Comparison of ENCODE assay signal across 8 cellular contexts in the genomic region with DNA sequence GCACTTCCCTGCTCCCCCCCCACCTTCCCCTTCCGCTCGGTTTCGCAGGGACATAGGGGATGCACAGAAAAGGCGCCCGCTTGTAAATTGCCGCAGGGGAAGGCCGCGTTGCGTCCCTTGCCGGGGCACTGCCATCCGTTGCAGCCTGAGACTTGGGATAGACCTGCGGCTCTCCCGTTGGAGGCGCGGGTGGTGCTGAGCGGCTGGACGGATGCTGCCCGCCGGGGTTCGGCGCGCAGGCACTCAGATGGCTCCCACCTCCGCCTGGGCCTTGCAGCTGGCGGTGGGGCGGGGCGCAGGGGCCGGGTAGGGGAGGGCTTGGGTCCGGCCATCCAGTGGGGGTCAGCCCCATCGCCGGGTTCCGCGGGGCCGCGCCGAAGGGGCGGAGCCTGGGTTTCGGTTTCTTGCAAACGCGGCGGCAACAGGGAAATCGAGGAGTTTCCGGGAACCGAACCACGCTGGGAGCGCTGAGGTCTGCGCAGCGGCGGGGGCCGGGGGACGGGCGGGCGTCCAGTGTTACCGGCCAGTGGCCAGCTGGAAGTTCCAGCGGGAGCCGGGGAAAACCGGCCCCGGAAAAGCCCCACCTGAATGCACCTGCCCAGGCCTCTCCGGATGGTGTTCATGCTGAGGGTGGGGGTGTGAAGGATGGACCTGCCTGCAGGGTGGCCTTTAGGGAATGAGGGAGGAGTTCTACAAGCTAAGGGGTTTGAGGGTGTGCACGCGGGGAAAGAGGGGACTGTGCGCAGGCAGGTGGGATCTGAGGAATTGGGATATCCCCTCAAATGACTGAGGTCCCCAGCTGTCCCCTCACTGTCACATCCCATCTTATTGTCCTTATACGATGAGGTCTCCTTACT. TPM values are rescaled to one million over a fixed set of nuclear protein-coding genes. Genes with fewer than 3 reads are reported as not detected.
DNase-seq lines count a peak whose midpoint lies in the region; ATAC-seq, FAIRE-seq and TF ChIP-seq lines count a peak whose summit lies in the region.

No MANE protein-coding gene starts in this region.

- TF ChIP-seq POLR2A in GM19099 (IDR thresholded peaks at IDR 0.05; ENCODE audit: extremely low read depth, insufficient read length, low read depth) (peak; percentile 84), Peyer's patch (IDR thresholded peaks at IDR 0.05) (peak; percentile 53 to 55)

- H3K4me1 Mint-ChIP-seq in CD14-positive monocyte: peaks cover 68% of the 10 kb centered on the region
- peaks cover 70% of the 10 kb centered on the region for H3K4me1 Mint-ChIP-seq in activated naive CD4-positive, alpha-beta T cell treated with anti-CD3 and anti-CD28 coated beads, Interleukin-2, amount 50 U/mL, for 24 hours

- H3K4me3 ChIP-seq in Peyer's patch: peak overlapping the region; percentile 57 to 74 (median 67)
- H3K4me3 ChIP-seq in neuron (ENCODE audit: low read length): peak overlapping the region; percentile 48

- peak overlapping the region; percentile 93 to 99 (median 97) for H3K27ac ChIP-seq in Peyer's patch

- H3K36me3 Mint-ChIP-seq in CD14-positive monocyte: peaks cover 0 to 3% of the 10 kb centered on the region in 2 donors
- H3K36me3 Mint-ChIP-seq in activated naive CD4-positive, alpha-beta T cell treated with anti-CD3 and anti-CD28 coated beads, Interleukin-2, amount 50 U/mL, for 24 hours: no peaks in the 10 kb centered on the region

- intact Hi-C loops in CD14-positive monocyte (cut with micrococcal nuclease): loop anchor here (5.0 to 10.0 kb wide), 2 partner anchors 35 to 202 kb away; a partner anchor contains a TSS

- DNase-seq in CD14-positive monocyte (ENCODE audit: low spot score) (peak; percentile 75), Peyer's patch (peak; percentile 90 to 95 (median 94)), germinal center (ENCODE audit: low spot score) (peak; percentile 76), urothelium cell line (ENCODE audit: low spot score) (peak; percentile 63)

- H3K27ac Mint-ChIP-seq in CD14-positive monocyte: peak overlapping the region; percentile 92 to 97 (median 96)
- peak overlapping the region; percentile 95 for H3K27ac Mint-ChIP-seq in activated naive CD4-positive, alpha-beta T cell treated with anti-CD3 and anti-CD28 coated beads, Interleukin-2, amount 50 U/mL, for 24 hours

- H3K9me3 Mint-ChIP-seq in CD14-positive monocyte: peaks cover 0 to 3% (median 0%) of the 10 kb centered on the region in 7 donors
- no peaks in the 10 kb centered on the region for H3K9me3 Mint-ChIP-seq in activated naive CD4-positive, alpha-beta T cell treated with anti-CD3 and anti-CD28 coated beads, Interleukin-2, amount 50 U/mL, for 24 hours

- no peaks in the 10 kb centered on the region for H3K9me3 ChIP-seq in Peyer's patch
- H3K9me3 ChIP-seq in neuron (ENCODE audit: low read length): no peaks in the 10 kb centered on the region

- H3K27me3 ChIP-seq in Peyer's patch (no peaks in the 10 kb centered on the region), neuron (ENCODE audit: insufficient read depth, low read length) (peaks cover 15% of the 10 kb centered on the region)

- H3K4me1 ChIP-seq in Peyer's patch: peaks cover 11 to 66% (median 24%) of the 10 kb centered on the region in 4 donors
- peaks cover 12% of the 10 kb centered on the region for H3K4me1 ChIP-seq in neuron (ENCODE audit: insufficient read depth, low read length)

- H3K4me3 Mint-ChIP-seq in CD14-positive monocyte: peak overlapping the region; percentile 88 to 90
- peak overlapping the region; percentile 85 for H3K4me3 Mint-ChIP-seq in activated naive CD4-positive, alpha-beta T cell treated with anti-CD3 and anti-CD28 coated beads, Interleukin-2, amount 50 U/mL, for 24 hours

- ATAC-seq in HG03196 (IDR thresholded peaks at IDR 0.05; ENCODE audit: unreplicated experiment): peak; percentile 38

- no peaks in the 10 kb centered on the region for H3K36me3 ChIP-seq in Peyer's patch
- H3K36me3 ChIP-seq in neuron (ENCODE audit: insufficient read depth, low read length): no peaks in the 10 kb centered on the region

- peak overlapping the region; percentile 71 for H2AFZ ChIP-seq in neuron (ENCODE audit: low read depth, low read length)

- TF ChIP-seq CTCF in CD14-positive monocyte (IDR thresholded peaks at IDR 0.05) (no peak), Peyer's patch (IDR thresholded peaks at IDR 0.05) (peak in 1 of 6 experiments; percentile 1)

- H3K27me3 Mint-ChIP-seq in CD14-positive monocyte (ENCODE audit: low read depth in 3 of 3): peaks cover 0 to 2% (median 0%) of the 10 kb centered on the region in 3 donors
- H3K27me3 Mint-ChIP-seq in activated naive CD4-positive, alpha-beta T cell treated with anti-CD3 and anti-CD28 coated beads, Interleukin-2, amount 50 U/mL, for 24 hours: no peaks in the 10 kb centered on the region

- no peak for FAIRE-seq in urothelium cell line (lab: Jason Lieb, UNC)

RNA-seq across cellular contexts. Expression of a gene that starts 6.3 kb away (rescaled TPM):
- 100 to 1,000 TPM; 125 to 129 TPM for polyA plus RNA-seq in CD14-positive monocyte
- 100 to 1,000 TPM in 3 of 4 donors, 10 to 100 TPM in 1; 92.7 to 152 (median 122) TPM for total RNA-seq in Peyer's patch

RNA-seq across cellular contexts. Expression of a gene that starts 46.5 kb away (rescaled TPM):
- polyA plus RNA-seq in CD14-positive monocyte: not detected
- total RNA-seq in Peyer's patch: not detected

RNA-seq across cellular contexts. Expression of a gene that starts 59.9 kb away (rescaled TPM):
- polyA plus RNA-seq in CD14-positive monocyte: 1 to 10 TPM; 5.8 to 9.3 TPM
- 100 to 1,000 TPM in 1 of 4 donors, 10 to 100 TPM in 3; 47.5 to 102 (median 54.3) TPM for total RNA-seq in Peyer's patch

Comparison
In these comparisons a context has a peak if more than half of its experiments do, and no peak if none do; other contexts are left out.
1. Peak in every context shown above with its lines: DNase-seq, ATAC-seq, H3K4me3 ChIP-seq and H3K27ac ChIP-seq.